Comparison of ENCODE assay signal across 1 cellular context in the genomic region with DNA sequence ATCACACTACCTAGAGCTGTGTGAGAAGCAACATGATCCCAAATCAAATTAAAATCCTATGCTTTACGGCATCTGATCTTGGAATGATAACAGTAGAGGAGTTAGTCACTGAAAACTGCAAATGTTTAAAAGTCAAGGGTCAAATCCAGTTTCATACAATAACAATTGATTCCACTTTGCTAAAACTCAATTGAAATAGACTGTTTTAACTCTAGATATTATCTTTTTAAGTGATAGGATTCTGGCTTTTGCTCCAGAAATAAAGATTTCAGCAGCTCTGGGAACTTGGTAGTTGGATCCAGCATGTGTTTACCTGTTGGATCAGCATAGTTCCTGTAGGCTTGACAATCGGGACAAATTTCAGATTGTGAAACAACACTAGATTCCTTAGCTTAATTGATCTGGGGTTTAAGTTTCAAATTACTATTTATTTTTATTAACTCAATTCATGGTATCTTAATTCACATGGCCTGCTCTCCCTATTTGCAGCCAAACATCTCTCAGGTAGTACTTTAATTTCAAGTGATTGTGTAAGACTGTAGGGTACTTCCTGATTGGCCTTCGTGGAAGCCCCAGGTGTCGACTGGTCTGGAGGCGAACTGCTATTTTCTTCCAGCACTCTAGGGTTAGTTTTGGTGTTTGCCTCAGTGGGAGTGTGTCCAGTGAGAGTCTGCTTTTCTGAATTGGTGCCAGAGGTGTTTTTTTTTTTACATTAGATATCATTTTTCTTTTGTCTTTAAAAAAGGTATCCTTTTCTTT.
A peak's percentile ranks its signal among the peaks of the same experiment; 100 is the strongest.
TF ChIP-seq lines count a peak whose summit lies in the region.

No MANE protein-coding gene starts in this region.

TF ChIP-seq in SK-N-SH treated with all-trans-retinoic acid at 6 μM for 48 hours, 23 proteins besides CTCF, POLR2A, EP300 and RAD21 (continued from another document):
- TF ChIP-seq, protein P1, sequence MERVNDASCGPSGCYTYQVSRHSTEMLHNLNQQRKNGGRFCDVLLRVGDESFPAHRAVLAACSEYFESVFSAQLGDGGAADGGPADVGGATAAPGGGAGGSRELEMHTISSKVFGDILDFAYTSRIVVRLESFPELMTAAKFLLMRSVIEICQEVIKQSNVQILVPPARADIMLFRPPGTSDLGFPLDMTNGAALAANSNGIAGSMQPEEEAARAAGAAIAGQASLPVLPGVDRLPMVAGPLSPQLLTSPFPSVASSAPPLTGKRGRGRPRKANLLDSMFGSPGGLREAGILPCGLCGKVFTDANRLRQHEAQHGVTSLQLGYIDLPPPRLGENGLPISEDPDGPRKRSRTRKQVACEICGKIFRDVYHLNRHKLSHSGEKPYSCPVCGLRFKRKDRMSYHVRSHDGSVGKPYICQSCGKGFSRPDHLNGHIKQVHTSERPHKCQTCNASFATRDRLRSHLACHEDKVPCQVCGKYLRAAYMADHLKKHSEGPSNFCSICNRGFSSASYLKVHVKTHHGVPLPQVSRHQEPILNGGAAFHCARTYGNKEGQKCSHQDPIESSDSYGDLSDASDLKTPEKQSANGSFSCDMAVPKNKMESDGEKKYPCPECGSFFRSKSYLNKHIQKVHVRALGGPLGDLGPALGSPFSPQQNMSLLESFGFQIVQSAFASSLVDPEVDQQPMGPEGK (CRISPR knock-in tag; IDR thresholded peaks at IDR 0.05; ENCODE audit: borderline replicate concordance): peak; percentile 67; the same call in 1 of the 2 replicates
- peak; percentile 85 for TF ChIP-seq TCF4 (CRISPR knock-in tag; IDR thresholded peaks at IDR 0.05; ENCODE audit: borderline replicate concordance)
